1 cellular context compared by ENCODE assay signal in the genomic region with DNA sequence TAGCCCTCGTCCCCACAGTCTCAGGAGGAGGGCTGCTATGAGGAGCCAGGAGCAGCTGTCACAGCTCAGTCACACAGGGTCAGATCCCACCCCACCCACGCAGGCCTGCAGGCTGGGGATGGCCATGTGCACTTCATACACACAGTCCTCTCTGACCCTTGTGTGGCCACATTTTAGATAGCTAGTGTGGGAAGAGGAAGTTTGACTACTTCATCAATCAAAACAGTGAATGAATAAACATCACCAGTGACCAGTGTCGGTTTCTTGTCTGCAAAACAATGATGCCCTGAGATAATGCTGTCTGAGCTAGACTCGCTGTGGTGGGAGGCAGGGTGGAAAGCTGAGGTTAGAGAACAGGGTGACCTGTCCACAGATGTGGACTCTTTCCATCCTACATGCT.
A peak's percentile ranks its signal among the peaks of the same experiment; 100 is the strongest.
TF ChIP-seq lines count a peak whose summit lies in the region.

No MANE protein-coding gene starts in this region.

TF ChIP-seq in GM12878, 131 proteins besides CTCF, POLR2A, EP300 and RAD21 (continued from another document and continues in another):
- TF ChIP-seq MYB (IDR thresholded peaks at IDR 0.05; ENCODE audit: borderline replicate concordance, low read depth, low read length) (no peak), NFXL1 (IDR thresholded peaks at IDR 0.05; ENCODE audit: borderline replicate concordance) (no peak), EGR1 (IDR thresholded peaks at IDR 0.05; ENCODE audit: borderline replicate concordance in 1 of 2, low read depth in 2 of 2, low read length in 2 of 2) (peak in 1 of 2 experiments; percentile 91; a peak in 2 of 3 replicates), STAT1 (conservative IDR thresholded peaks at IDR 0.05) (no peak), SREBF1 (IDR thresholded peaks at IDR 0.05; ENCODE audit: low read length) (no peak), TCF3 (IDR thresholded peaks at IDR 0.05; ENCODE audit: borderline replicate concordance, insufficient read depth, low read depth, low read length) (no peak), STAT3 (IDR thresholded peaks at IDR 0.05; ENCODE audit: low read depth, low read length) (no peak), ZNF622 (IDR thresholded peaks at IDR 0.05) (no peak), ZSCAN29 (IDR thresholded peaks at IDR 0.05) (no peak), WRNIP1 (IDR thresholded peaks at IDR 0.05; ENCODE audit: borderline replicate concordance, low read depth, low read length) (no peak), NR2C1 (IDR thresholded peaks at IDR 0.05) (no peak), RBBP5 (conservative IDR thresholded peaks at IDR 0.05) (no peak), POLR2AphosphoS2 (IDR thresholded peaks at IDR 0.05; ENCODE audit: low read depth, low read length) (no peak), BCL11A (IDR thresholded peaks at IDR 0.05; ENCODE audit: low read depth, low read length) (no peak), NR2F1 (conservative IDR thresholded peaks at IDR 0.05) (peak; percentile 86), FOXM1 (IDR thresholded peaks at IDR 0.05; ENCODE audit: low read depth, low read length) (no peak), EZH2 (IDR thresholded peaks at IDR 0.05; ENCODE audit: borderline replicate concordance, control insufficient read depth, low read depth, low read length) (no peak), MEF2B (IDR thresholded peaks at IDR 0.05; ENCODE audit: partially characterized antibody, poor library complexity, severe bottlenecking) (peak; percentile 31), PML (IDR thresholded peaks at IDR 0.05; ENCODE audit: low read length) (no peak), TAF1 (IDR thresholded peaks at IDR 0.05; ENCODE audit: borderline replicate concordance, low read depth, low read length) (no peak), ZNF384 (IDR thresholded peaks at IDR 0.05; ENCODE audit: borderline replicate concordance, low read depth, low read length) (no peak), ATF7 (IDR thresholded peaks at IDR 0.05; ENCODE audit: low read depth) (peak; percentile 65), BHLHE40 (IDR thresholded peaks at IDR 0.05; ENCODE audit: borderline replicate concordance in 1 of 2, low read depth in 2 of 2, low read length in 1 of 2) (peak in 1 of 2 experiments; percentile 42; a peak in 1 of 4 replicates), ZNF217 (IDR thresholded peaks at IDR 0.05) (no peak), RFX5 (IDR thresholded peaks at IDR 0.05; ENCODE audit: low read depth, low read length) (no peak; the same call in 1 of the 2 replicates), GATAD2B (conservative IDR thresholded peaks at IDR 0.05; ENCODE audit: low read depth) (0 out of 2 replicates have a peak, but pooled peaks have one; percentile 39)
- TF ChIP-seq, protein P1, sequence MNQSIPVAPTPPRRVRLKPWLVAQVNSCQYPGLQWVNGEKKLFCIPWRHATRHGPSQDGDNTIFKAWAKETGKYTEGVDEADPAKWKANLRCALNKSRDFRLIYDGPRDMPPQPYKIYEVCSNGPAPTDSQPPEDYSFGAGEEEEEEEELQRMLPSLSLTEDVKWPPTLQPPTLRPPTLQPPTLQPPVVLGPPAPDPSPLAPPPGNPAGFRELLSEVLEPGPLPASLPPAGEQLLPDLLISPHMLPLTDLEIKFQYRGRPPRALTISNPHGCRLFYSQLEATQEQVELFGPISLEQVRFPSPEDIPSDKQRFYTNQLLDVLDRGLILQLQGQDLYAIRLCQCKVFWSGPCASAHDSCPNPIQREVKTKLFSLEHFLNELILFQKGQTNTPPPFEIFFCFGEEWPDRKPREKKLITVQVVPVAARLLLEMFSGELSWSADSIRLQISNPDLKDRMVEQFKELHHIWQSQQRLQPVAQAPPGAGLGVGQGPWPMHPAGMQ (IDR thresholded peaks at IDR 0.05; ENCODE audit: borderline replicate concordance), result no peak
- TF ChIP-seq, protein P2, sequence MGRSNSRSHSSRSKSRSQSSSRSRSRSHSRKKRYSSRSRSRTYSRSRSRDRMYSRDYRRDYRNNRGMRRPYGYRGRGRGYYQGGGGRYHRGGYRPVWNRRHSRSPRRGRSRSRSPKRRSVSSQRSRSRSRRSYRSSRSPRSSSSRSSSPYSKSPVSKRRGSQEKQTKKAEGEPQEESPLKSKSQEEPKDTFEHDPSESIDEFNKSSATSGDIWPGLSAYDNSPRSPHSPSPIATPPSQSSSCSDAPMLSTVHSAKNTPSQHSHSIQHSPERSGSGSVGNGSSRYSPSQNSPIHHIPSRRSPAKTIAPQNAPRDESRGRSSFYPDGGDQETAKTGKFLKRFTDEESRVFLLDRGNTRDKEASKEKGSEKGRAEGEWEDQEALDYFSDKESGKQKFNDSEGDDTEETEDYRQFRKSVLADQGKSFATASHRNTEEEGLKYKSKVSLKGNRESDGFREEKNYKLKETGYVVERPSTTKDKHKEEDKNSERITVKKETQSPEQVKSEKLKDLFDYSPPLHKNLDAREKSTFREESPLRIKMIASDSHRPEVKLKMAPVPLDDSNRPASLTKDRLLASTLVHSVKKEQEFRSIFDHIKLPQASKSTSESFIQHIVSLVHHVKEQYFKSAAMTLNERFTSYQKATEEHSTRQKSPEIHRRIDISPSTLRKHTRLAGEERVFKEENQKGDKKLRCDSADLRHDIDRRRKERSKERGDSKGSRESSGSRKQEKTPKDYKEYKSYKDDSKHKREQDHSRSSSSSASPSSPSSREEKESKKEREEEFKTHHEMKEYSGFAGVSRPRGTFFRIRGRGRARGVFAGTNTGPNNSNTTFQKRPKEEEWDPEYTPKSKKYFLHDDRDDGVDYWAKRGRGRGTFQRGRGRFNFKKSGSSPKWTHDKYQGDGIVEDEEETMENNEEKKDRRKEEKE (IDR thresholded peaks at IDR 0.05), result no peak
- TF ChIP-seq, protein P3, sequence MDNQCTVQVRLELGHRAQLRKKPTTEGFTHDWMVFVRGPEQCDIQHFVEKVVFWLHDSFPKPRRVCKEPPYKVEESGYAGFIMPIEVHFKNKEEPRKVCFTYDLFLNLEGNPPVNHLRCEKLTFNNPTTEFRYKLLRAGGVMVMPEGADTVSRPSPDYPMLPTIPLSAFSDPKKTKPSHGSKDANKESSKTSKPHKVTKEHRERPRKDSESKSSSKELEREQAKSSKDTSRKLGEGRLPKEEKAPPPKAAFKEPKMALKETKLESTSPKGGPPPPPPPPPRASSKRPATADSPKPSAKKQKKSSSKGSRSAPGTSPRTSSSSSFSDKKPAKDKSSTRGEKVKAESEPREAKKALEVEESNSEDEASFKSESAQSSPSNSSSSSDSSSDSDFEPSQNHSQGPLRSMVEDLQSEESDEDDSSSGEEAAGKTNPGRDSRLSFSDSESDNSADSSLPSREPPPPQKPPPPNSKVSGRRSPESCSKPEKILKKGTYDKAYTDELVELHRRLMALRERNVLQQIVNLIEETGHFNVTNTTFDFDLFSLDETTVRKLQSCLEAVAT (IDR thresholded peaks at IDR 0.05), result 0 out of 2 replicates have a peak, but pooled peaks have one; percentile 42
- TF ChIP-seq, protein P4, sequence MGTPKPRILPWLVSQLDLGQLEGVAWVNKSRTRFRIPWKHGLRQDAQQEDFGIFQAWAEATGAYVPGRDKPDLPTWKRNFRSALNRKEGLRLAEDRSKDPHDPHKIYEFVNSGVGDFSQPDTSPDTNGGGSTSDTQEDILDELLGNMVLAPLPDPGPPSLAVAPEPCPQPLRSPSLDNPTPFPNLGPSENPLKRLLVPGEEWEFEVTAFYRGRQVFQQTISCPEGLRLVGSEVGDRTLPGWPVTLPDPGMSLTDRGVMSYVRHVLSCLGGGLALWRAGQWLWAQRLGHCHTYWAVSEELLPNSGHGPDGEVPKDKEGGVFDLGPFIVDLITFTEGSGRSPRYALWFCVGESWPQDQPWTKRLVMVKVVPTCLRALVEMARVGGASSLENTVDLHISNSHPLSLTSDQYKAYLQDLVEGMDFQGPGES (IDR thresholded peaks at IDR 0.05), result no peak
- TF ChIP-seq, protein P5, sequence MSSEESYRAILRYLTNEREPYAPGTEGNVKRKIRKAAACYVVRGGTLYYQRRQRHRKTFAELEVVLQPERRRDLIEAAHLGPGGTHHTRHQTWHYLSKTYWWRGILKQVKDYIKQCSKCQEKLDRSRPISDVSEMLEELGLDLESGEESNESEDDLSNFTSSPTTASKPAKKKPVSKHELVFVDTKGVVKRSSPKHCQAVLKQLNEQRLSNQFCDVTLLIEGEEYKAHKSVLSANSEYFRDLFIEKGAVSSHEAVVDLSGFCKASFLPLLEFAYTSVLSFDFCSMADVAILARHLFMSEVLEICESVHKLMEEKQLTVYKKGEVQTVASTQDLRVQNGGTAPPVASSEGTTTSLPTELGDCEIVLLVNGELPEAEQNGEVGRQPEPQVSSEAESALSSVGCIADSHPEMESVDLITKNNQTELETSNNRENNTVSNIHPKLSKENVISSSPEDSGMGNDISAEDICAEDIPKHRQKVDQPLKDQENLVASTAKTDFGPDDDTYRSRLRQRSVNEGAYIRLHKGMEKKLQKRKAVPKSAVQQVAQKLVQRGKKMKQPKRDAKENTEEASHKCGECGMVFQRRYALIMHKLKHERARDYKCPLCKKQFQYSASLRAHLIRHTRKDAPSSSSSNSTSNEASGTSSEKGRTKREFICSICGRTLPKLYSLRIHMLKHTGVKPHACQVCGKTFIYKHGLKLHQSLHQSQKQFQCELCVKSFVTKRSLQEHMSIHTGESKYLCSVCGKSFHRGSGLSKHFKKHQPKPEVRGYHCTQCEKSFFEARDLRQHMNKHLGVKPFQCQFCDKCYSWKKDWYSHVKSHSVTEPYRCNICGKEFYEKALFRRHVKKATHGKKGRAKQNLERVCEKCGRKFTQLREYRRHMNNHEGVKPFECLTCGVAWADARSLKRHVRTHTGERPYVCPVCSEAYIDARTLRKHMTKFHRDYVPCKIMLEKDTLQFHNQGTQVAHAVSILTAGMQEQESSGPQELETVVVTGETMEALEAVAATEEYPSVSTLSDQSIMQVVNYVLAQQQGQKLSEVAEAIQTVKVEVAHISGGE (CRISPR knock-in tag; IDR thresholded peaks at IDR 0.05), result no peak
- TF ChIP-seq, protein P6, sequence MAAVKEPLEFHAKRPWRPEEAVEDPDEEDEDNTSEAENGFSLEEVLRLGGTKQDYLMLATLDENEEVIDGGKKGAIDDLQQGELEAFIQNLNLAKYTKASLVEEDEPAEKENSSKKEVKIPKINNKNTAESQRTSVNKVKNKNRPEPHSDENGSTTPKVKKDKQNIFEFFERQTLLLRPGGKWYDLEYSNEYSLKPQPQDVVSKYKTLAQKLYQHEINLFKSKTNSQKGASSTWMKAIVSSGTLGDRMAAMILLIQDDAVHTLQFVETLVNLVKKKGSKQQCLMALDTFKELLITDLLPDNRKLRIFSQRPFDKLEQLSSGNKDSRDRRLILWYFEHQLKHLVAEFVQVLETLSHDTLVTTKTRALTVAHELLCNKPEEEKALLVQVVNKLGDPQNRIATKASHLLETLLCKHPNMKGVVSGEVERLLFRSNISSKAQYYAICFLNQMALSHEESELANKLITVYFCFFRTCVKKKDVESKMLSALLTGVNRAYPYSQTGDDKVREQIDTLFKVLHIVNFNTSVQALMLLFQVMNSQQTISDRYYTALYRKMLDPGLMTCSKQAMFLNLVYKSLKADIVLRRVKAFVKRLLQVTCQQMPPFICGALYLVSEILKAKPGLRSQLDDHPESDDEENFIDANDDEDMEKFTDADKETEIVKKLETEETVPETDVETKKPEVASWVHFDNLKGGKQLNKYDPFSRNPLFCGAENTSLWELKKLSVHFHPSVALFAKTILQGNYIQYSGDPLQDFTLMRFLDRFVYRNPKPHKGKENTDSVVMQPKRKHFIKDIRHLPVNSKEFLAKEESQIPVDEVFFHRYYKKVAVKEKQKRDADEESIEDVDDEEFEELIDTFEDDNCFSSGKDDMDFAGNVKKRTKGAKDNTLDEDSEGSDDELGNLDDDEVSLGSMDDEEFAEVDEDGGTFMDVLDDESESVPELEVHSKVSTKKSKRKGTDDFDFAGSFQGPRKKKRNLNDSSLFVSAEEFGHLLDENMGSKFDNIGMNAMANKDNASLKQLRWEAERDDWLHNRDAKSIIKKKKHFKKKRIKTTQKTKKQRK (IDR thresholded peaks at IDR 0.05; ENCODE audit: low read depth, low read length), result no peak
- TF ChIP-seq, protein P7, sequence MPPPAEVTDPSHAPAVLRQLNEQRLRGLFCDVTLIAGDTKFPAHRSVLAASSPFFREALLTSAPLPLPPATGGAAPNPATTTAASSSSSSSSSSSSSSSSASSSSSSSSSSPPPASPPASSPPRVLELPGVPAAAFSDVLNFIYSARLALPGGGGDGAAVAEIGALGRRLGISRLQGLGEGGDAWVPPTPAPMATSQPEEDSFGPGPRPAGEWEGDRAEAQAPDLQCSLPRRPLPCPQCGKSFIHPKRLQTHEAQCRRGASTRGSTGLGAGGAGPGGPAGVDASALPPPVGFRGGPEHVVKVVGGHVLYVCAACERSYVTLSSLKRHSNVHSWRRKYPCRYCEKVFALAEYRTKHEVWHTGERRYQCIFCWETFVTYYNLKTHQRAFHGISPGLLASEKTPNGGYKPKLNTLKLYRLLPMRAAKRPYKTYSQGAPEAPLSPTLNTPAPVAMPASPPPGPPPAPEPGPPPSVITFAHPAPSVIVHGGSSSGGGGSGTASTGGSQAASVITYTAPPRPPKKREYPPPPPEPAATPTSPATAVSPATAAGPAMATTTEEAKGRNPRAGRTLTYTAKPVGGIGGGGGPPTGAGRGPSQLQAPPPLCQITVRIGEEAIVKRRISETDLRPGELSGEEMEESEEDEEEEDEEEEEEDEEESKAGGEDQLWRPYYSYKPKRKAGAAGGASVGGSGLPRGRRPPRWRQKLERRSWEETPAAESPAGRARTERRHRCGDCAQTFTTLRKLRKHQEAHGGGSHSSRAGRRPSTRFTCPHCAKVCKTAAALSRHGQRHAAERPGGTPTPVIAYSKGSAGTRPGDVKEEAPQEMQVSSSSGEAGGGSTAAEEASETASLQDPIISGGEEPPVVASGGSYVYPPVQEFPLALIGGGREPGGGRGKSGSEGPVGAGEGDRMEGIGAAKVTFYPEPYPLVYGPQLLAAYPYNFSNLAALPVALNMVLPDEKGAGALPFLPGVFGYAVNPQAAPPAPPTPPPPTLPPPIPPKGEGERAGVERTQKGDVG (CRISPR knock-in tag; IDR thresholded peaks at IDR 0.05), result no peak
- TF ChIP-seq, protein P8, sequence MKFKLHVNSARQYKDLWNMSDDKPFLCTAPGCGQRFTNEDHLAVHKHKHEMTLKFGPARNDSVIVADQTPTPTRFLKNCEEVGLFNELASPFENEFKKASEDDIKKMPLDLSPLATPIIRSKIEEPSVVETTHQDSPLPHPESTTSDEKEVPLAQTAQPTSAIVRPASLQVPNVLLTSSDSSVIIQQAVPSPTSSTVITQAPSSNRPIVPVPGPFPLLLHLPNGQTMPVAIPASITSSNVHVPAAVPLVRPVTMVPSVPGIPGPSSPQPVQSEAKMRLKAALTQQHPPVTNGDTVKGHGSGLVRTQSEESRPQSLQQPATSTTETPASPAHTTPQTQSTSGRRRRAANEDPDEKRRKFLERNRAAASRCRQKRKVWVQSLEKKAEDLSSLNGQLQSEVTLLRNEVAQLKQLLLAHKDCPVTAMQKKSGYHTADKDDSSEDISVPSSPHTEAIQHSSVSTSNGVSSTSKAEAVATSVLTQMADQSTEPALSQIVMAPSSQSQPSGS (IDR thresholded peaks at IDR 0.05; ENCODE audit: low read length), result peak; percentile 35; the same call in 1 of the 2 replicates
